In genomic region chr11:695606-696381, GRCh38 we compare ENCODE assay signal across 1 cellular context.
A peak's percentile ranks its signal among the peaks of the same experiment; 100 is the strongest.
TF ChIP-seq lines count a peak whose summit lies in the region.

TSS of gene TMEM80 (plus strand) at chr11:695816. CDS start at chr11:695828, 12 bp downstream.

TF ChIP-seq in HepG2, 621 proteins besides CTCF, POLR2A, EP300 and RAD21 (continued from another document and continues in another):
- TF ChIP-seq, protein P1, sequence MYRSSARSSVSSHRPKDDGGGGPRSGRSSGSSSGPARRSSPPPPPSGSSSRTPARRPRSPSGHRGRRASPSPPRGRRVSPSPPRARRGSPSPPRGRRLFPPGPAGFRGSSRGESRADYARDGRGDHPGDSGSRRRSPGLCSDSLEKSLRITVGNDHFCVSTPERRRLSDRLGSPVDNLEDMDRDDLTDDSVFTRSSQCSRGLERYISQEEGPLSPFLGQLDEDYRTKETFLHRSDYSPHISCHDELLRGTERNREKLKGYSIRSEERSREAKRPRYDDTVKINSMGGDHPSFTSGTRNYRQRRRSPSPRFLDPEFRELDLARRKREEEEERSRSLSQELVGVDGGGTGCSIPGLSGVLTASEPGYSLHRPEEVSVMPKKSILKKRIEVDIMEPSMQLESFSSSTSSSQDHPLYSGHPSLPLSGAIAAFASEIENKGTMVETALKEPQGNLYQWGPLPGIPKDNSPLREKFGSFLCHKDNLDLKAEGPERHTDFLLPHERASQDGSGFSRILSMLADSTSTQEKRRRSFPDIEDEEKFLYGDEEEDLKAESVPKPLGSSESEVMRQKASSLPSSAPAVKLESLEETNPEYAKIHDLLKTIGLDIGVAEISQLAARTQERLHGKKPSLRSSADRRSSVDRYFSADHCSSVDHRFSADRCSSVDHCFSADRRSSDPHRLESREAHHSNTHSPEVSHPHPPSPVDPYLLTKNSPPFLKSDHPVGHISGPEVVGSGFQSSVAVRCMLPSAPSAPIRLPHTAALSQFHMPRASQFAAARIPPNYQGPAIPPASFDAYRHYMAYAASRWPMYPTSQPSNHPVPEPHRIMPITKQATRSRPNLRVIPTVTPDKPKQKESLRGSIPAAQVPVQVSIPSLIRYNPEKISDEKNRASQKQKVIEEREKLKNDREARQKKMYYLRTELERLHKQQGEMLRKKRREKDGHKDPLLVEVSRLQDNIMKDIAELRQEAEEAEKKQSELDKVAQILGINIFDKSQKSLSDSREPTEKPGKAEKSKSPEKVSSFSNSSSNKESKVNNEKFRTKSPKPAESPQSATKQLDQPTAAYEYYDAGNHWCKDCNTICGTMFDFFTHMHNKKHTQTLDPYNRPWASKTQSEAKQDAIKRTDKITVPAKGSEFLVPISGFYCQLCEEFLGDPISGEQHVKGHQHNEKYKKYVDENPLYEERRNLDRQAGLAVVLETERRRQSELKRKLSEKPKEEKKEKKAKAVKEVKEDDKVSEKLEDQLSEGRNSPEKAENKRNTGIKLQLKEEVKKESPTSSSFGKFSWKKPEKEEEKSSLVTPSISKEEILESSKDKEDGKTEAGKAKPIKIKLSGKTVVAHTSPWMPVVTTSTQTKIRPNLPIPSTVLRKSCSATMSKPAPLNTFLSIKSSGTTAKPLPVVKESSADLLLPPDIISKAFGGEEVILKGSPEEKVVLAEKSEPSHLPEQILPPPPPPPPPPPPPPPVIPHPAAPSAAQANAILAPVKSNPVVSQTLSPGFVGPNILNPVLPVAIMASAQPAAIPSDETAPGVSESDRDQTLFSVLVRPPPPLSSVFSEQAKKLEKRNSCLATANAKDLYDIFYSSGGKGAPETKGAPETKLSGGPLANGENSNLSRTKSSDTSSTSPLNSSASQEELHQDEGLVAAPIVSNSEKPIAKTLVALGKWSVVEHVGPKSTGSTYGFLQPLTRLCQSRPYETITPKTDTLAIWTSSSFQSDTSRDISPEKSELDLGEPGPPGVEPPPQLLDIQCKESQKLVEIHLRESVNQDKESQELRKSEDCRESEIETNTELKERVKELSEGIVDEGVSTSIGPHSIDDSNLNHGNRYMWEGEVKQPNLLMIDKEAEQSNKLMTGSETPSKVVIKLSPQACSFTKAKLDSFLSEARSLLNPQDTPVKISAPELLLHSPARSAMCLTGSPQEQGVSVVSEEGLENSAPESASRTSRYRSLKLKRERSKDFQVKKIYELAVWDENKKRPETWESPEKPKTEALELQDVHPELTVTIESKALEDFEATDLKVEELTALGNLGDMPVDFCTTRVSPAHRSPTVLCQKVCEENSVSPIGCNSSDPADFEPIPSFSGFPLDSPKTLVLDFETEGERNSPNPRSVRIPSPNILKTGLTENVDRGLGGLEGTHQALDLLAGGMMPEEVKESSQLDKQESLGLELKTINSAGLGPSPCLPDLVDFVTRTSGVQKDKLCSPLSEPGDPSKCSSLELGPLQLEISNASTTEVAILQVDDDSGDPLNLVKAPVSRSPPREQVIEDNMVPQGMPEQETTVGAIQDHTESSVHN (CRISPR knock-in tag; IDR thresholded peaks at IDR 0.05) = 0 out of 2 replicates have a peak, but pooled peaks have one; percentile 25
- TF ChIP-seq PHF8 (CRISPR knock-in tag; IDR thresholded peaks at IDR 0.05) = peak; percentile 88
- no peak for TF ChIP-seq ZNF674 (CRISPR knock-in tag; IDR thresholded peaks at IDR 0.05; ENCODE audit: low read depth)
- 0 out of 2 replicates have a peak, but pooled peaks have one; percentile 15 for TF ChIP-seq KDM4B (CRISPR knock-in tag; IDR thresholded peaks at IDR 0.05)
- TF ChIP-seq CENPT (CRISPR knock-in tag; IDR thresholded peaks at IDR 0.05; ENCODE audit: low read depth) = no peak
- no peak for TF ChIP-seq NPAS2 (CRISPR knock-in tag; IDR thresholded peaks at IDR 0.05; ENCODE audit: borderline replicate concordance)
- TF ChIP-seq ASH2L (IDR thresholded peaks at IDR 0.05; ENCODE audit: insufficient read length, low read depth, low read length) = peak; percentile 42
- TF ChIP-seq ZNF776 (CRISPR knock-in tag; IDR thresholded peaks at IDR 0.05) = peak; percentile 79; the same call in 1 of the 2 replicates
- TF ChIP-seq, protein P2, sequence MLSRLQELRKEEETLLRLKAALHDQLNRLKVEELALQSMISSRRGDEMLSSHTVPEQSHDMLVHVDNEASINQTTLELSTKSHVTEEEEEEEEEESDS (CRISPR knock-in tag; IDR thresholded peaks at IDR 0.05; ENCODE audit: borderline replicate concordance) = 0 out of 2 replicates have a peak, but pooled peaks have one; percentile 32
- peak; percentile 48; the same call in 1 of the 2 replicates for TF ChIP-seq DMAP1 (CRISPR knock-in tag; IDR thresholded peaks at IDR 0.05)
- TF ChIP-seq ZNF639 (CRISPR knock-in tag; conservative IDR thresholded peaks at IDR 0.05) = peak; percentile 92
- TF ChIP-seq, protein P3, sequence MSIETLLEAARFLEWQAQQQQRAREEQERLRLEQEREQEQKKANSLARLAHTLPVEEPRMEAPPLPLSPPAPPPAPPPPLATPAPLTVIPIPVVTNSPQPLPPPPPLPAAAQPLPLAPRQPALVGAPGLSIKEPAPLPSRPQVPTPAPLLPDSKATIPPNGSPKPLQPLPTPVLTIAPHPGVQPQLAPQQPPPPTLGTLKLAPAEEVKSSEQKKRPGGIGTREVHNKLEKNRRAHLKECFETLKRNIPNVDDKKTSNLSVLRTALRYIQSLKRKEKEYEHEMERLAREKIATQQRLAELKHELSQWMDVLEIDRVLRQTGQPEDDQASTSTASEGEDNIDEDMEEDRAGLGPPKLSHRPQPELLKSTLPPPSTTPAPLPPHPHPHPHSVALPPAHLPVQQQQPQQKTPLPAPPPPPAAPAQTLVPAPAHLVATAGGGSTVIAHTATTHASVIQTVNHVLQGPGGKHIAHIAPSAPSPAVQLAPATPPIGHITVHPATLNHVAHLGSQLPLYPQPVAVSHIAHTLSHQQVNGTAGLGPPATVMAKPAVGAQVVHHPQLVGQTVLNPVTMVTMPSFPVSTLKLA (IDR thresholded peaks at IDR 0.05) = no peak
- TF ChIP-seq ZNF235 (CRISPR knock-in tag; IDR thresholded peaks at IDR 0.05; ENCODE audit: borderline replicate concordance) = no peak; the same call in 1 of the 2 replicates
- TF ChIP-seq ZNF720 (CRISPR knock-in tag; IDR thresholded peaks at IDR 0.05) = no peak
- TF ChIP-seq GTF2F1 (IDR thresholded peaks at IDR 0.05; ENCODE audit: low read length) = no peak
- 0 out of 2 replicates have a peak, but pooled peaks have one; percentile 11 for TF ChIP-seq ZNF777 (CRISPR knock-in tag; IDR thresholded peaks at IDR 0.05)
- TF ChIP-seq, protein P4, sequence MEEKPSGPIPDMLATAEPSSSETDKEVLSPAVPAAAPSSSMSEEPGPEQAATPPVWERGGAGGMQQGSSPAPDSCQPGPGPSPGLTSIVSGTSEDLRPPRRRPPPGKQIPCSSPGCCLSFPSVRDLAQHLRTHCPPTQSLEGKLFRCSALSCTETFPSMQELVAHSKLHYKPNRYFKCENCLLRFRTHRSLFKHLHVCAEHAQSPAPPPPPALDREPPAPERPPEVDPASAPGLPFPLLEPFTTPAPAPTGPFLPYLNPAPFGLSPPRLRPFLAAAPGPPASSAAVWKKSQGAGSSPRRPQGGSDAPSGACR (CRISPR knock-in tag; IDR thresholded peaks at IDR 0.05) = peak; percentile 45; the same call in 1 of the 2 replicates
- no peak; the same call in 1 of the 2 replicates for TF ChIP-seq FOXC1 (CRISPR knock-in tag; IDR thresholded peaks at IDR 0.05; ENCODE audit: borderline replicate concordance)
- TF ChIP-seq, protein P5, sequence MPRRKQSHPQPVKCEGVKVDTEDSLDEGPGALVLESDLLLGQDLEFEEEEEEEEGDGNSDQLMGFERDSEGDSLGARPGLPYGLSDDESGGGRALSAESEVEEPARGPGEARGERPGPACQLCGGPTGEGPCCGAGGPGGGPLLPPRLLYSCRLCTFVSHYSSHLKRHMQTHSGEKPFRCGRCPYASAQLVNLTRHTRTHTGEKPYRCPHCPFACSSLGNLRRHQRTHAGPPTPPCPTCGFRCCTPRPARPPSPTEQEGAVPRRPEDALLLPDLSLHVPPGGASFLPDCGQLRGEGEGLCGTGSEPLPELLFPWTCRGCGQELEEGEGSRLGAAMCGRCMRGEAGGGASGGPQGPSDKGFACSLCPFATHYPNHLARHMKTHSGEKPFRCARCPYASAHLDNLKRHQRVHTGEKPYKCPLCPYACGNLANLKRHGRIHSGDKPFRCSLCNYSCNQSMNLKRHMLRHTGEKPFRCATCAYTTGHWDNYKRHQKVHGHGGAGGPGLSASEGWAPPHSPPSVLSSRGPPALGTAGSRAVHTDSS (CRISPR knock-in tag; conservative IDR thresholded peaks at IDR 0.05) = no peak
- peak; percentile 98 for TF ChIP-seq KDM2A (CRISPR knock-in tag; IDR thresholded peaks at IDR 0.05; ENCODE audit: borderline replicate concordance, low read depth)
- peak; percentile 86; the same call in 1 of the 2 replicates for TF ChIP-seq SRY (CRISPR knock-in tag; IDR thresholded peaks at IDR 0.05)
- TF ChIP-seq TOPORS (CRISPR knock-in tag; IDR thresholded peaks at IDR 0.05) = no peak; the same call in 1 of the 2 replicates
- TF ChIP-seq ZNF616 (CRISPR knock-in tag; IDR thresholded peaks at IDR 0.05; ENCODE audit: low read depth) = peak; percentile 52; the same call in 1 of the 2 replicates
- TF ChIP-seq POGK (CRISPR knock-in tag; conservative IDR thresholded peaks at IDR 0.05) = peak; percentile 89
- TF ChIP-seq, protein P6, sequence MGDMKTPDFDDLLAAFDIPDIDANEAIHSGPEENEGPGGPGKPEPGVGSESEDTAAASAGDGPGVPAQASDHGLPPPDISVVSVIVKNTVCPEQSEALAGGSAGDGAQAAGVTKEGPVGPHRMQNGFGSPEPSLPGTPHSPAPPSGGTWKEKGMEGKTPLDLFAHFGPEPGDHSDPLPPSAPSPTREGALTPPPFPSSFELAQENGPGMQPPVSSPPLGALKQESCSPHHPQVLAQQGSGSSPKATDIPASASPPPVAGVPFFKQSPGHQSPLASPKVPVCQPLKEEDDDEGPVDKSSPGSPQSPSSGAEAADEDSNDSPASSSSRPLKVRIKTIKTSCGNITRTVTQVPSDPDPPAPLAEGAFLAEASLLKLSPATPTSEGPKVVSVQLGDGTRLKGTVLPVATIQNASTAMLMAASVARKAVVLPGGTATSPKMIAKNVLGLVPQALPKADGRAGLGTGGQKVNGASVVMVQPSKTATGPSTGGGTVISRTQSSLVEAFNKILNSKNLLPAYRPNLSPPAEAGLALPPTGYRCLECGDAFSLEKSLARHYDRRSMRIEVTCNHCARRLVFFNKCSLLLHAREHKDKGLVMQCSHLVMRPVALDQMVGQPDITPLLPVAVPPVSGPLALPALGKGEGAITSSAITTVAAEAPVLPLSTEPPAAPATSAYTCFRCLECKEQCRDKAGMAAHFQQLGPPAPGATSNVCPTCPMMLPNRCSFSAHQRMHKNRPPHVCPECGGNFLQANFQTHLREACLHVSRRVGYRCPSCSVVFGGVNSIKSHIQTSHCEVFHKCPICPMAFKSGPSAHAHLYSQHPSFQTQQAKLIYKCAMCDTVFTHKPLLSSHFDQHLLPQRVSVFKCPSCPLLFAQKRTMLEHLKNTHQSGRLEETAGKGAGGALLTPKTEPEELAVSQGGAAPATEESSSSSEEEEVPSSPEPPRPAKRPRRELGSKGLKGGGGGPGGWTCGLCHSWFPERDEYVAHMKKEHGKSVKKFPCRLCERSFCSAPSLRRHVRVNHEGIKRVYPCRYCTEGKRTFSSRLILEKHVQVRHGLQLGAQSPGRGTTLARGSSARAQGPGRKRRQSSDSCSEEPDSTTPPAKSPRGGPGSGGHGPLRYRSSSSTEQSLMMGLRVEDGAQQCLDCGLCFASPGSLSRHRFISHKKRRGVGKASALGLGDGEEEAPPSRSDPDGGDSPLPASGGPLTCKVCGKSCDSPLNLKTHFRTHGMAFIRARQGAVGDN (CRISPR knock-in tag; IDR thresholded peaks at IDR 0.05) = peak; percentile 89
- no peak for TF ChIP-seq RBM39 (IDR thresholded peaks at IDR 0.05; ENCODE audit: low read depth, low read length, poor library complexity, severe bottlenecking)
- TF ChIP-seq MZF1 (CRISPR knock-in tag; IDR thresholded peaks at IDR 0.05; ENCODE audit: borderline replicate concordance) = no peak
- TF ChIP-seq, protein P7, sequence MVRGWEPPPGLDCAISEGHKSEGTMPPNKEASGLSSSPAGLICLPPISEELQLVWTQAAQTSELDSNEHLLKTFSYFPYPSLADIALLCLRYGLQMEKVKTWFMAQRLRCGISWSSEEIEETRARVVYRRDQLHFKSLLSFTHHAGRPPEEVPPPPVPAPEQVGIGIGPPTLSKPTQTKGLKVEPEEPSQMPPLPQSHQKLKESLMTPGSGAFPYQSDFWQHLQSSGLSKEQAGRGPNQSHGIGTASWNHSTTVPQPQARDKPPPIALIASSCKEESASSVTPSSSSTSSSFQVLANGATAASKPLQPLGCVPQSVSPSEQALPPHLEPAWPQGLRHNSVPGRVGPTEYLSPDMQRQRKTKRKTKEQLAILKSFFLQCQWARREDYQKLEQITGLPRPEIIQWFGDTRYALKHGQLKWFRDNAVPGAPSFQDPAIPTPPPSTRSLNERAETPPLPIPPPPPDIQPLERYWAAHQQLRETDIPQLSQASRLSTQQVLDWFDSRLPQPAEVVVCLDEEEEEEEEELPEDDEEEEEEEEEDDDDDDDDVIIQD (CRISPR knock-in tag; IDR thresholded peaks at IDR 0.05; ENCODE audit: low read depth) = no peak
- TF ChIP-seq TBX3 (IDR thresholded peaks at IDR 0.05; ENCODE audit: borderline replicate concordance) = no peak
- TF ChIP-seq NR2C2 (CRISPR knock-in tag; IDR thresholded peaks at IDR 0.05; ENCODE audit: borderline replicate concordance) = no peak
- 0 out of 2 replicates have a peak, but pooled peaks have one; percentile 80 for TF ChIP-seq ARNT2 (CRISPR knock-in tag; IDR thresholded peaks at IDR 0.05; ENCODE audit: low read depth)
- peak; percentile 90; the same call in 1 of the 2 replicates for TF ChIP-seq ZNF816 (CRISPR knock-in tag; IDR thresholded peaks at IDR 0.05; ENCODE audit: borderline replicate concordance)
- TF ChIP-seq ZNF788 (CRISPR knock-in tag; IDR thresholded peaks at IDR 0.05; ENCODE audit: borderline replicate concordance) = no peak
- TF ChIP-seq TARDBP (CRISPR knock-in tag; IDR thresholded peaks at IDR 0.05) = peak; percentile 57; the same call in 1 of the 2 replicates
- no peak for TF ChIP-seq NFRKB (IDR thresholded peaks at IDR 0.05)
- no peak; the same call in 1 of the 2 replicates for TF ChIP-seq SP2 (CRISPR knock-in tag; IDR thresholded peaks at IDR 0.05)
- no peak for TF ChIP-seq ZNF180 (CRISPR knock-in tag; IDR thresholded peaks at IDR 0.05; ENCODE audit: borderline replicate concordance, low read depth)
